In the genomic region with DNA sequence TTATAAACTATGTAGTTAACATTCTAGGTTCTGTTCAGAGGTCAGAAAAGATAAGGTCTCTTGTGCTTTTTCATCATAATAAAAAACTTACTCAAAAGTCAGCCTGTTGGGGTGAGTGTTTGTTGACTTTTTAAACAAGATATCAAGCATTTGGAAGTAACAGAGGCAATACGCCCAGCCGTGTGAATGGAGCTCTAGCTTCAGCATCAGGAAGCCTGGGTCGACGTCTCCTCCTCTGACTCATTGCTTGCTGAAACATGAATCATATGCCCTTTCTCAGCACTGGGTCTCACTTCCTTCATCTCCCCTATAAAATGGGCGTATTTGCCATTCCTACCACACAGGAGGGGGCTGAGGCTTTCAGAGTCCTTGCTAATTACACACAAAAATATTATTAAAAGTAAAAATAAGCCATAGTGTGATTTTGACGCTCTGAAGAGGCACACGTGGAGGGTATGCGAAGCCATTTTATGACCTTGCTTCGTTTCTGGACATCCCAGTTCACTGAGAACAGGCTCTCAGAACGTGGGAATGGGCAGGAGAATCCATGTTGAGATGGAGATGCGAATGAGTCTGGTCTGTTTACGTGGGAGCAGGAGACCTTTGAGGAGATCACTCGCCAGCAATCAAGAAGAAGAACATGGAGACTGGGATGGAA, we compare ENCODE assay signal across 8 cellular contexts.
DNase-seq lines count a peak whose midpoint lies in the region; ATAC-seq and TF ChIP-seq lines count a peak whose summit lies in the region.

No MANE protein-coding gene starts in this region.

- ATAC-seq in GM21526 (IDR thresholded peaks at IDR 0.05; ENCODE audit: low FRiP score, unreplicated experiment), result no peak
- ATAC-seq in HG03354 (IDR thresholded peaks at IDR 0.05; ENCODE audit: poor library complexity, severe bottlenecking, unreplicated experiment), result no peak

- peaks cover 69% of the 10 kb centered on the region for H3K4me1 ChIP-seq in left ventricle myocardium inferior
- H3K4me1 ChIP-seq in effector memory CD4-positive, alpha-beta T cell (ENCODE audit: control insufficient read depth, insufficient read depth, low read length, poor library complexity, severe bottlenecking), result no peaks in the 10 kb centered on the region

- DNase-seq in M059J (ENCODE audit: low read depth) (peak; percentile 97), left ventricle myocardium inferior (peak; percentile 61)
- peak; percentile 54 to 56 for DNase-seq in activated T-cell treated with anti-CD3 and anti-CD28 coated beads, Interleukin-2, amount 50 U/mL, for 48 hours
- peak; percentile 17 to 34 for DNase-seq in stimulated activated CD4-positive, alpha-beta T cell treated with anti-CD3 and anti-CD28 coated beads, Interleukin-1b, Interleukin-23, amount 100 ng/mL, for 4 hours (ENCODE audit: low read depth in 2 of 2)
- no peak for DNase-seq in effector CD4-positive, alpha-beta T cell
- no peak for DNase-seq in effector memory CD4-positive, alpha-beta T cell

- H3K27me3 ChIP-seq in left ventricle myocardium inferior (ENCODE audit: low read depth), result no peaks in the 10 kb centered on the region
- H3K27me3 ChIP-seq in effector memory CD4-positive, alpha-beta T cell (replicated peaks; ENCODE audit: control insufficient read depth, insufficient read depth, low read length, poor library complexity, severe bottlenecking), result no peaks in the 10 kb centered on the region

- H3K4me3 ChIP-seq in left ventricle myocardium inferior, result no peak overlapping the region
- no peak overlapping the region for H3K4me3 ChIP-seq in effector memory CD4-positive, alpha-beta T cell (ENCODE audit: insufficient read depth, low read depth, low read length, poor library complexity, severe bottlenecking)

- H3K27ac ChIP-seq in left ventricle myocardium inferior (replicated peaks), result peak overlapping the region; percentile 95
- H3K27ac ChIP-seq in effector memory CD4-positive, alpha-beta T cell (ENCODE audit: insufficient read depth, low read length, poor library complexity, severe bottlenecking), result no peak overlapping the region

- no peak for TF ChIP-seq CTCF in left ventricle myocardium inferior (IDR thresholded peaks at IDR 0.05; ENCODE audit: borderline replicate concordance)

- intact Hi-C loops in left ventricle myocardium inferior (cut with micrococcal nuclease), result loop anchor here (10.0 kb wide), 2 partner anchors 194 to 796 kb away; a partner anchor contains a TSS

- H3K36me3 ChIP-seq in left ventricle myocardium inferior, result no peaks in the 10 kb centered on the region
- H3K36me3 ChIP-seq in effector memory CD4-positive, alpha-beta T cell (ENCODE audit: control insufficient read depth, insufficient read depth, low read length), result no peaks in the 10 kb centered on the region

- H3K9me3 ChIP-seq in left ventricle myocardium inferior (replicated peaks), result no peaks in the 10 kb centered on the region
- no peaks in the 10 kb centered on the region for H3K9me3 ChIP-seq in effector memory CD4-positive, alpha-beta T cell (ENCODE audit: control insufficient read depth, low read length)

Comparison
In these comparisons a context has a peak if more than half of its experiments do, and no peak if none do; other contexts are left out.
1. DNase-seq: peak in M059J (single experiment), activated T-cell treated with anti-CD3 and anti-CD28 coated beads, Interleukin-2, amount 50 U/mL, for 48 hours (2 of 2), left ventricle myocardium inferior (single experiment) and stimulated activated CD4-positive, alpha-beta T cell treated with anti-CD3 and anti-CD28 coated beads, Interleukin-1b, Interleukin-23, amount 100 ng/mL, for 4 hours (2 of 2); none in effector CD4-positive, alpha-beta T cell (single experiment) and effector memory CD4-positive, alpha-beta T cell (0 of 3).